Comparison of ENCODE assay signal across 9 cellular contexts in genomic region chr20:44186674-44187053, GRCh38. TPM values are rescaled to one million over a fixed set of nuclear protein-coding genes. Genes with fewer than 3 reads are reported as not detected.
DNase-seq lines count a peak whose midpoint lies in the region; ATAC-seq, FAIRE-seq and TF ChIP-seq lines count a peak whose summit lies in the region.
"Had no signal": no experiment of that assay in that cellular context is flagged by ENCODE, and none has a peak within 500 bp of the region (broad histone marks: within the 10 kb centered on the region; RNA-seq: fewer than 3 reads in every experiment).

No MANE protein-coding gene starts in this region.

- H3K9ac ChIP-seq in endothelial cell of umbilical vein (replicated peaks; ENCODE audit: extremely low read depth, insufficient read depth, low read length) (no peak overlapping the region), mucosa of stomach (ENCODE audit: low read length) (peak overlapping the region; percentile 57)

- CTCF ChIA-PET in endothelial cell of umbilical vein (lab: Charles Lee): interaction anchor here (1.7 to 7.0 kb wide), 2 partner anchors 11 to 67 kb away, joined by 5 to 423 read pairs; no protein-coding TSS in a partner anchor

- H3K4me1 ChIP-seq in Peyer's patch (peaks cover 0 to 17% (median 2%) of the 10 kb centered on the region in 4 donors), endothelial cell of umbilical vein (ENCODE audit: control insufficient read depth, extremely low read depth, insufficient read depth, low read length) (peaks cover 3% of the 10 kb centered on the region), mucosa of stomach (ENCODE audit: control insufficient read depth, insufficient read depth, low read length) (no peaks in the 10 kb centered on the region), tibial artery (peaks cover 0 to 57% (median 39%) of the 10 kb centered on the region in 4 donors)

- TF ChIP-seq CTCF in Peyer's patch (IDR thresholded peaks at IDR 0.05): no peak
- no peak for TF ChIP-seq CTCF in endothelial cell of umbilical vein (IDR thresholded peaks at IDR 0.05; ENCODE audit: extremely low read depth in 1 of 2, insufficient read depth in 1 of 2, low read depth in 1 of 2, low read length in 2 of 2)
- TF ChIP-seq CTCF in tibial artery (IDR thresholded peaks at IDR 0.05): no peak

- H3K36me3 ChIP-seq in Peyer's patch (no peaks in the 10 kb centered on the region), endothelial cell of umbilical vein (ENCODE audit: control insufficient read depth in 2 of 2, extremely low read depth in 1 of 2, insufficient read depth in 2 of 2, low read length in 2 of 2) (no peaks in the 10 kb centered on the region), mucosa of stomach (ENCODE audit: control insufficient read depth, insufficient read depth, low read length) (no peaks in the 10 kb centered on the region), tibial artery (no peaks in the 10 kb centered on the region)

- no peaks in the 10 kb centered on the region for H4K20me1 ChIP-seq in endothelial cell of umbilical vein (replicated peaks; ENCODE audit: control insufficient read depth, extremely low read depth, insufficient read depth, low read length)

- no peaks in the 10 kb centered on the region for H3K27me3 ChIP-seq in Peyer's patch
- H3K27me3 ChIP-seq in endothelial cell of umbilical vein (ENCODE audit: control insufficient read depth in 2 of 2, insufficient read depth in 2 of 2, low read length in 2 of 2): peaks cover 16 to 17% of the 10 kb centered on the region in 2 experiments
- peaks cover 27% of the 10 kb centered on the region for H3K27me3 ChIP-seq in mucosa of stomach (ENCODE audit: control insufficient read depth, insufficient read depth, low read length)
- H3K27me3 ChIP-seq in tibial artery: no peaks in the 10 kb centered on the region

- BruUV-seq in endothelial cell of umbilical vein (replicated peaks; lab: Mats Ljungman, UMichigan): no TSS peak

- H3K9me3 ChIP-seq in Peyer's patch (no peaks in the 10 kb centered on the region), endothelial cell of umbilical vein (replicated peaks; ENCODE audit: control insufficient read depth, insufficient read depth, low read length) (no peaks in the 10 kb centered on the region), mucosa of stomach (ENCODE audit: control insufficient read depth, low read length) (no peaks in the 10 kb centered on the region), tibial artery (no peaks in the 10 kb centered on the region)

- DNase-seq in Peyer's patch: peak in 1 of 3 donors; percentile 57
- no peak for DNase-seq in endothelial cell of umbilical vein (ENCODE audit: low read depth, low spot score)
- DNase-seq in tibial artery: no peak
- DNase-seq in H54 (ENCODE audit: insufficient read length, low spot score): no peak
- no peak for DNase-seq in activated T-cell treated with anti-CD3 and anti-CD28 coated beads, Interleukin-2, amount 50 U/mL, for 48 hours
- DNase-seq: activated CD4-positive, alpha-beta T cell treated with anti-CD3 and anti-CD28 coated beads, Interleukin-2, amount 10 ng/mL, durations not matched to agents 7 days and 5 days; NCI-H524 treated with DMSO at 0.1 percent for 48 hours had no signal

- no peak for TF ChIP-seq POLR2A in Peyer's patch (IDR thresholded peaks at IDR 0.05)
- no peak for TF ChIP-seq POLR2A in endothelial cell of umbilical vein (IDR thresholded peaks at IDR 0.05; ENCODE audit: low read depth, low read length)
- TF ChIP-seq POLR2A in H54 (IDR thresholded peaks at IDR 0.05; ENCODE audit: low read depth, low read length): no peak; the same call in 1 of the 2 replicates

- H2AFZ ChIP-seq in endothelial cell of umbilical vein (ENCODE audit: low read depth, low read length): no peak overlapping the region

- FAIRE-seq in endothelial cell of umbilical vein (lab: Jason Lieb, UNC) (no peak), H54 (lab: Jason Lieb, UNC) (no peak)

- H3K79me2 ChIP-seq in endothelial cell of umbilical vein (ENCODE audit: control insufficient read depth, insufficient read depth, low read length): no peaks in the 10 kb centered on the region

- H3K4me3 ChIP-seq in Peyer's patch: peak overlapping the region; percentile 22 to 54 (median 38)
- no peak overlapping the region for H3K4me3 ChIP-seq in endothelial cell of umbilical vein (replicated peaks in 1 of 3; ENCODE audit: insufficient read depth in 1 of 3, low read depth in 1 of 3, low read length in 3 of 3)
- H3K4me3 ChIP-seq in mucosa of stomach (ENCODE audit: low read length): no peak overlapping the region
- H3K4me3 ChIP-seq in tibial artery: peak overlapping the region; percentile 73 to 88

- peak overlapping the region in 3 of 4 donors; percentile 26 to 86 (median 38) for H3K27ac ChIP-seq in Peyer's patch
- H3K27ac ChIP-seq in endothelial cell of umbilical vein (ENCODE audit: insufficient read depth, low read depth, low read length): no peak overlapping the region
- peak overlapping the region; percentile 93 to 95 for H3K27ac ChIP-seq in tibial artery

- dilution Hi-C loops in endothelial cell of umbilical vein (cut with MboI; ENCODE audit: extremely low pct_ligation_motif_present, low sequenced_read_pairs): no loop called here

- POLR2A ChIA-PET in endothelial cell of umbilical vein (lab: Charles Lee): no interaction called here

- no peak overlapping the region for H3K4me2 ChIP-seq in endothelial cell of umbilical vein (ENCODE audit: insufficient read depth, low read length)

- no peak for ATAC-seq in GM19463 (IDR thresholded peaks at IDR 0.05; ENCODE audit: unreplicated experiment)

- intact Hi-C loops in endothelial cell of umbilical vein (cut with micrococcal nuclease): no loop called here
- intact Hi-C loops in tibial artery (cut with DNase I; ENCODE audit: low total_unique reads): loop anchor here (10.0 kb wide), 1 partner anchor 1158 kb away; the partner anchor contains the start of gene SDC4

- H3K9me1 ChIP-seq in endothelial cell of umbilical vein (replicated peaks; ENCODE audit: control insufficient read depth, extremely low read depth, insufficient read depth, low read length): no peaks in the 10 kb centered on the region

TF ChIP-seq in endothelial cell of umbilical vein, 7 proteins besides CTCF, POLR2A, EP300 and RAD21:
- TF ChIP-seq FOS (IDR thresholded peaks at IDR 0.05; ENCODE audit: borderline replicate concordance, insufficient read depth, low read length) (no peak), EZH2 (IDR thresholded peaks at IDR 0.05; ENCODE audit: borderline replicate concordance, low read depth, low read length, severe bottlenecking) (peak; percentile 65)

RNA-seq across cellular contexts. Expression of gene JPH2, which starts 0.3 kb away (rescaled TPM):
- total RNA-seq in Peyer's patch (1 to 10 TPM; 1.2 to 8.0 (median 4.2) TPM), endothelial cell of umbilical vein (not detected in 2 replicates)
- polyA plus RNA-seq in endothelial cell of umbilical vein: not detected in 2 replicates
- not detected in 2 replicates for polyA plus RNA-seq in endothelial cell of umbilical vein (2011; cell fraction: cytosol; rRNA removed)
- polyA plus RNA-seq in endothelial cell of umbilical vein (2011; cell fraction: nucleus; rRNA removed): 0.06 TPM in 1 of 2 replicates, not detected in the other
- polyA plus RNA-seq in endothelial cell of umbilical vein (2012): not detected in 2 replicates
- 0.15 TPM in 1 of 2 replicates, not detected in the other for polyA minus RNA-seq in endothelial cell of umbilical vein
- 4.2 TPM for polyA minus RNA-seq in endothelial cell of umbilical vein (2011; cell fraction: cytosol; rRNA and poly(A)+ RNA removed)
- not detected in 2 replicates for polyA minus RNA-seq in endothelial cell of umbilical vein (2011; cell fraction: nucleus; rRNA and poly(A)+ RNA removed)
- total RNA-seq: activated CD4-positive, alpha-beta T cell treated with anti-CD3 and anti-CD28 coated beads, Interleukin-2, amount 10 ng/mL, durations not matched to agents 7 days and 5 days had no signal

RNA-seq across cellular contexts. Expression of gene OSER1, which starts 23.9 kb away (rescaled TPM):
- 10 to 100 TPM; 37.6 to 55.3 (median 38.2) TPM for total RNA-seq in Peyer's patch
- total RNA-seq in endothelial cell of umbilical vein: 28.8 and 30.8 TPM in 2 replicates
- 35.8 and 36.0 TPM in 2 replicates for polyA plus RNA-seq in endothelial cell of umbilical vein
- 42.1 and 42.4 TPM in 2 replicates for polyA plus RNA-seq in endothelial cell of umbilical vein (2011; cell fraction: cytosol; rRNA removed)
- 82.4 and 86.3 TPM in 2 replicates for polyA plus RNA-seq in endothelial cell of umbilical vein (2011; cell fraction: nucleus; rRNA removed)
- 33.0 and 34.6 TPM in 2 replicates for polyA plus RNA-seq in endothelial cell of umbilical vein (2012)
- 32.4 and 39.5 TPM in 2 replicates for polyA minus RNA-seq in endothelial cell of umbilical vein
- polyA minus RNA-seq in endothelial cell of umbilical vein (2011; cell fraction: cytosol; rRNA and poly(A)+ RNA removed): 20.4 TPM
- polyA minus RNA-seq in endothelial cell of umbilical vein (2011; cell fraction: nucleus; rRNA and poly(A)+ RNA removed): 19.3 and 27.1 TPM in 2 replicates

Comparison
In these comparisons a context has a peak if more than half of its experiments do, and no peak if none do; other contexts are left out.
1. H3K4me3 ChIP-seq: peak in Peyer's patch (4 of 4) and tibial artery (2 of 2); none in endothelial cell of umbilical vein (0 of 3) and mucosa of stomach (single experiment).